Comparison of ENCODE assay signal across 19 cellular contexts in genomic region chr6:137350857-137351256, GRCh38.
"Had no signal": no experiment of that assay in that cellular context is flagged by ENCODE, and none has a peak within 500 bp of the region (broad histone marks: within the 10 kb centered on the region; RNA-seq: fewer than 3 reads in every experiment).

No MANE protein-coding gene starts in this region.

- H2AFZ ChIP-seq: neural progenitor cell, parathyroid adenoma had no signal

- H3K27me3 Mint-ChIP-seq: memory B cell had no signal

- H3K27ac ChIP-seq: coronary artery, neural progenitor cell, parathyroid adenoma, prostate gland, right atrium auricular region, sigmoid colon, stomach, thoracic aorta, tibial nerve, upper lobe of left lung had no signal

- H3K79me2 ChIP-seq: parathyroid adenoma had no signal

- H3K9me3 ChIP-seq: prostate gland, right atrium auricular region, sigmoid colon, stomach, thoracic aorta, tibial nerve, upper lobe of left lung had no signal

- H3K36me3 ChIP-seq: neural progenitor cell, prostate gland, right atrium auricular region, sigmoid colon, stomach, thoracic aorta, tibial nerve, upper lobe of left lung had no signal

- H3K27me3 ChIP-seq: neural progenitor cell, right atrium auricular region, sigmoid colon, stomach, tibial nerve, upper lobe of left lung had no signal

- H3K9me3 Mint-ChIP-seq: memory B cell; naive thymus-derived CD4-positive, alpha-beta T cell; nephron; neural progenitor cell; stimulated activated effector memory CD8-positive, alpha-beta T cell treated with anti-CD3 and anti-CD28 coated beads, Interleukin-12 subunit alpha, Interleukin-12 subunit beta, amount 100 ng/mL, for 72 hours had no signal

- H3K4me3 Mint-ChIP-seq: memory B cell; naive thymus-derived CD4-positive, alpha-beta T cell; nephron; neural progenitor cell; stimulated activated effector memory CD8-positive, alpha-beta T cell treated with anti-CD3 and anti-CD28 coated beads, Interleukin-12 subunit alpha, Interleukin-12 subunit beta, amount 100 ng/mL, for 72 hours had no signal

- H3K27ac Mint-ChIP-seq: memory B cell; nephron; neural progenitor cell; stimulated activated effector memory CD8-positive, alpha-beta T cell treated with anti-CD3 and anti-CD28 coated beads, Interleukin-12 subunit alpha, Interleukin-12 subunit beta, amount 100 ng/mL, for 72 hours had no signal

- H3K4me2 ChIP-seq: neural progenitor cell had no signal

- ATAC-seq: naive thymus-derived CD4-positive, alpha-beta T cell; stimulated activated effector memory CD8-positive, alpha-beta T cell treated with anti-CD3 and anti-CD28 coated beads, Interleukin-12 subunit alpha, Interleukin-12 subunit beta, amount 100 ng/mL, for 72 hours had no signal

- H3K36me3 Mint-ChIP-seq: memory B cell; naive thymus-derived CD4-positive, alpha-beta T cell; neural progenitor cell; stimulated activated effector memory CD8-positive, alpha-beta T cell treated with anti-CD3 and anti-CD28 coated beads, Interleukin-12 subunit alpha, Interleukin-12 subunit beta, amount 100 ng/mL, for 72 hours had no signal

- H3K4me1 ChIP-seq: neural progenitor cell, parathyroid adenoma, prostate gland, right atrium auricular region, sigmoid colon, upper lobe of left lung had no signal

- H3K4me3 ChIP-seq: coronary artery, lung, neural progenitor cell, prostate gland, right atrium auricular region, sigmoid colon, stomach, thoracic aorta, tibial nerve, upper lobe of left lung had no signal

- DNase-seq: effector CD4-positive, alpha-beta T cell; naive thymus-derived CD4-positive, alpha-beta T cell; sigmoid colon; stimulated activated CD4-positive, alpha-beta T cell treated with anti-CD3 and anti-CD28 coated beads, Interleukin-2, amount 100 ng/mL, for 24 hours; stimulated activated CD4-positive, alpha-beta T cell treated with anti-CD3 and anti-CD28 coated beads, Interleukin-4, amount 100 ng/mL, for 24 hours; stimulated activated naive CD4-positive, alpha-beta T cell treated with Interleukin-2 at 50 U/mL for 16 hours; stomach; upper lobe of left lung had no signal
